11 cellular contexts compared by ENCODE assay signal in genomic region chr2:75431757-75432156, GRCh38.
DNase-seq lines count a peak whose midpoint lies in the region; ATAC-seq lines count a peak whose summit lies in the region.
"Had no signal": no experiment of that assay in that cellular context is flagged by ENCODE, and none has a peak within 500 bp of the region (broad histone marks: within the 10 kb centered on the region; RNA-seq: fewer than 3 reads in every experiment).

No MANE protein-coding gene starts in this region.

- no peaks in the 10 kb centered on the region for H3K36me3 Mint-ChIP-seq in activated CD4-positive, alpha-beta memory T cell treated with anti-CD3 and anti-CD28 coated beads, Interleukin-2, amount 10 ng/mL, durations not matched to agents 7 days and 5 days (ENCODE audit: low read depth)
- H3K36me3 Mint-ChIP-seq: activated naive CD4-positive, alpha-beta T cell treated with anti-CD3 and anti-CD28 coated beads, Interleukin-2, amount 10 ng/mL, durations not matched to agents 7 days and 5 days had no signal

- no peak overlapping the region for H3K4me3 Mint-ChIP-seq in activated CD4-positive, alpha-beta memory T cell treated with anti-CD3 and anti-CD28 coated beads, Interleukin-2, amount 10 ng/mL, durations not matched to agents 7 days and 5 days
- H3K4me3 Mint-ChIP-seq: activated naive CD4-positive, alpha-beta T cell treated with anti-CD3 and anti-CD28 coated beads, Interleukin-2, amount 10 ng/mL, durations not matched to agents 7 days and 5 days; immature natural killer cell had no signal

- H3K9me3 Mint-ChIP-seq in activated CD4-positive, alpha-beta memory T cell treated with anti-CD3 and anti-CD28 coated beads, Interleukin-2, amount 10 ng/mL, durations not matched to agents 7 days and 5 days = no peaks in the 10 kb centered on the region
- H3K9me3 Mint-ChIP-seq: activated naive CD4-positive, alpha-beta T cell treated with anti-CD3 and anti-CD28 coated beads, Interleukin-2, amount 10 ng/mL, durations not matched to agents 7 days and 5 days; immature natural killer cell had no signal

- DNase-seq in left kidney (ENCODE audit: low read depth, low spot score) (peak; percentile 29), HCEC 1CT (no peak), NCI-H1436 treated with DMSO at 0.1 percent for 48 hours (lab: John Stamatoyannopoulos, UW) (no peak), RPMI8226 (no peak)
- no peak for DNase-seq in activated CD4-positive, alpha-beta memory T cell treated with anti-CD3 and anti-CD28 coated beads, Interleukin-2, amount 10 ng/mL, durations not matched to agents 7 days and 5 days
- DNase-seq: activated naive CD4-positive, alpha-beta T cell treated with anti-CD3 and anti-CD28 coated beads, Interleukin-2, amount 10 ng/mL, durations not matched to agents 7 days and 5 days; immature natural killer cell; pancreas had no signal

- H3K27me3 Mint-ChIP-seq in activated CD4-positive, alpha-beta memory T cell treated with anti-CD3 and anti-CD28 coated beads, Interleukin-2, amount 10 ng/mL, durations not matched to agents 7 days and 5 days = peaks cover 11% of the 10 kb centered on the region

- H3K4me1 Mint-ChIP-seq in activated CD4-positive, alpha-beta memory T cell treated with anti-CD3 and anti-CD28 coated beads, Interleukin-2, amount 10 ng/mL, durations not matched to agents 7 days and 5 days = no peaks in the 10 kb centered on the region
- H3K4me1 Mint-ChIP-seq: activated naive CD4-positive, alpha-beta T cell treated with anti-CD3 and anti-CD28 coated beads, Interleukin-2, amount 10 ng/mL, durations not matched to agents 7 days and 5 days; immature natural killer cell had no signal

- no peak overlapping the region for H3K27ac Mint-ChIP-seq in activated CD4-positive, alpha-beta memory T cell treated with anti-CD3 and anti-CD28 coated beads, Interleukin-2, amount 10 ng/mL, durations not matched to agents 7 days and 5 days
- H3K27ac Mint-ChIP-seq: activated naive CD4-positive, alpha-beta T cell treated with anti-CD3 and anti-CD28 coated beads, Interleukin-2, amount 10 ng/mL, durations not matched to agents 7 days and 5 days; immature natural killer cell had no signal

- peak; percentile 64 for ATAC-seq in GM18520 (IDR thresholded peaks at IDR 0.05; ENCODE audit: unreplicated experiment)
- peak; percentile 68 for ATAC-seq in GM21576 (IDR thresholded peaks at IDR 0.05; ENCODE audit: unreplicated experiment)
- ATAC-seq in HG03139 (IDR thresholded peaks at IDR 0.05; ENCODE audit: unreplicated experiment) = peak; percentile 76

- POLR2A ChIA-PET in activated CD4-positive, alpha-beta memory T cell treated with anti-CD3 and anti-CD28 coated beads, Interleukin-2, amount 10 ng/mL, durations not matched to agents 7 days and 5 days (lab: Charles Lee) = no interaction called here

- CTCF ChIA-PET in activated CD4-positive, alpha-beta memory T cell treated with anti-CD3 and anti-CD28 coated beads, Interleukin-2, amount 10 ng/mL, durations not matched to agents 7 days and 5 days (lab: Charles Lee) = no interaction called here
